31 cellular contexts compared by ENCODE assay signal in the genomic region with DNA sequence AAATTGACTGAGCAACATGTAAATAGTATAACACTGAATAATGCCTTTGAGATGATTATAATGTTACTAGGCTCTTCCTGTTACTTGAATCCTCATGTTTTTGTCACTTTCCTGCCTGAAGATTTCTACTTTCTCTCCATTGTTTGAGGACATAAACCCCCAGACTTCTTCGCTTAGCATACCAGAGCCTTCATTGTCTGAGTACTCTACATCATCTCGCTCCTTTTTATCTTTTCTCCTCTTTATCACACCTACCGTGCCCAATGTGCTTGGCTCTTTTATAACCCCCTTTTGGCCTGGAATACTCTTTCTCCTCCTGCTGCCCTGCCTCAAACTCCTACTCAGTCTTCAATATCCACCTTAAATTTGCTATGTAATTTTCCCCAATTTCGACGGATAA.
"Had no signal": no experiment of that assay in that cellular context is flagged by ENCODE, and none has a peak within 500 bp of the region (broad histone marks: within the 10 kb centered on the region; RNA-seq: fewer than 3 reads in every experiment).

No MANE protein-coding gene starts in this region.

- H3K4me1 ChIP-seq: esophagus squamous epithelium, suprapubic skin, tibial artery, upper lobe of right lung had no signal

- H3K36me3 ChIP-seq: esophagus squamous epithelium, suprapubic skin, tibial artery, upper lobe of right lung, WERI-Rb-1 had no signal

- H3K36me3 Mint-ChIP-seq: activated naive CD4-positive, alpha-beta T cell treated with anti-CD3 and anti-CD28 coated beads, Interleukin-2, amount 50 U/mL, for 24 hours; immature natural killer cell; naive thymus-derived CD8-positive, alpha-beta T cell; stimulated activated naive B cell treated with anti-CD40 and anti-IgM and Interleukin-4, amounts not matched to agents 10 μg/mL and 1 μg/mL and 100 μg/mL, for 72 hours had no signal

- H3K9me3 ChIP-seq: esophagus squamous epithelium, suprapubic skin, tibial artery, upper lobe of right lung had no signal

- H3K4me3 ChIP-seq: esophagus squamous epithelium, suprapubic skin, tibial artery, upper lobe of right lung had no signal

- H3K27ac ChIP-seq: epithelial cell of prostate, esophagus squamous epithelium, suprapubic skin, tibial artery, upper lobe of right lung, WERI-Rb-1 had no signal

- ATAC-seq: activated naive CD8-positive, alpha-beta T cell treated with anti-CD3 and anti-CD28 coated beads, Interleukin-2, amount 50 U/mL, for 24 hours; activated T-cell treated with anti-CD3 and anti-CD28 coated beads, Interleukin-2, amount 50 U/mL, for 4 hours; naive thymus-derived CD8-positive, alpha-beta T cell; right cardiac atrium; stimulated activated naive B cell treated with anti-CD40 and anti-IgM and Interleukin-4, amounts not matched to agents 10 μg/mL and 1 μg/mL and 100 μg/mL, for 72 hours; T-helper 17 cell had no signal

- DNase-seq: activated CD4-positive, alpha-beta memory T cell treated with anti-CD3 and anti-CD28 coated beads, Interleukin-2, amount 10 ng/mL, durations not matched to agents 7 days and 5 days; activated CD4-positive, alpha-beta T cell treated with anti-CD3 and anti-CD28 coated beads, Interleukin-2, amount 10 ng/mL, durations not matched to agents 24 days and 14 days; activated CD4-positive, CD25-positive, alpha-beta regulatory T cell treated with anti-CD3 and anti-CD28 coated beads, Interleukin-2, amount 50 U/mL, for 72 hours; activated CD8-positive, alpha-beta memory T cell treated with anti-CD3 and anti-CD28 coated beads, Interleukin-2, amount 50 U/mL, for 48 hours; activated naive CD8-positive, alpha-beta T cell treated with anti-CD3 and anti-CD28 coated beads, Interleukin-2, amount 50 U/mL, for 24 hours; activated T-cell treated with anti-CD3 and anti-CD28 coated beads, Interleukin-2, amount 50 U/mL, for 4 hours; amygdala; caudate nucleus; dermis blood vessel endothelial cell; effector CD4-positive, alpha-beta T cell; esophagus squamous epithelium; foreskin melanocyte; immature natural killer cell; kidney; midbrain; naive thymus-derived CD8-positive, alpha-beta T cell; right cardiac atrium; stimulated activated CD4-positive, alpha-beta T cell treated with anti-CD3 and anti-CD28 coated beads, Interleukin-15, amount 100 ng/mL, for 24 hours; stimulated activated CD4-positive, alpha-beta T cell treated with anti-CD3 and anti-CD28 coated beads, Interleukin-2, amount 100 ng/mL, for 24 hours; stimulated activated naive B cell treated with anti-CD40 and anti-IgM and Interleukin-4, amounts not matched to agents 10 μg/mL and 1 μg/mL and 100 μg/mL, for 72 hours; T-helper 17 cell; T1000; tibial artery; upper lobe of right lung; WERI-Rb-1 had no signal

- H3K4me3 Mint-ChIP-seq: activated CD4-positive, alpha-beta memory T cell treated with anti-CD3 and anti-CD28 coated beads, Interleukin-2, amount 10 ng/mL, durations not matched to agents 7 days and 5 days; activated CD4-positive, alpha-beta T cell treated with anti-CD3 and anti-CD28 coated beads, Interleukin-2, amount 10 ng/mL, durations not matched to agents 24 days and 14 days; activated naive CD4-positive, alpha-beta T cell treated with anti-CD3 and anti-CD28 coated beads, Interleukin-2, amount 50 U/mL, for 24 hours; activated naive CD8-positive, alpha-beta T cell treated with anti-CD3 and anti-CD28 coated beads, Interleukin-2, amount 50 U/mL, for 24 hours; activated T-cell treated with anti-CD3 and anti-CD28 coated beads, Interleukin-2, amount 50 U/mL, for 4 hours; immature natural killer cell; naive thymus-derived CD8-positive, alpha-beta T cell; neural crest cell; stimulated activated naive B cell treated with anti-CD40 and anti-IgM and Interleukin-4, amounts not matched to agents 10 μg/mL and 1 μg/mL and 100 μg/mL, for 72 hours; T-helper 17 cell had no signal

- H3K27me3 Mint-ChIP-seq: activated CD4-positive, alpha-beta memory T cell treated with anti-CD3 and anti-CD28 coated beads, Interleukin-2, amount 10 ng/mL, durations not matched to agents 7 days and 5 days; activated CD4-positive, alpha-beta T cell treated with anti-CD3 and anti-CD28 coated beads, Interleukin-2, amount 10 ng/mL, durations not matched to agents 24 days and 14 days; activated naive CD4-positive, alpha-beta T cell treated with anti-CD3 and anti-CD28 coated beads, Interleukin-2, amount 50 U/mL, for 24 hours; activated naive CD8-positive, alpha-beta T cell treated with anti-CD3 and anti-CD28 coated beads, Interleukin-2, amount 50 U/mL, for 24 hours; naive thymus-derived CD8-positive, alpha-beta T cell; stimulated activated naive B cell treated with anti-CD40 and anti-IgM and Interleukin-4, amounts not matched to agents 10 μg/mL and 1 μg/mL and 100 μg/mL, for 72 hours; T-helper 17 cell had no signal

- H3K27ac Mint-ChIP-seq: activated CD4-positive, alpha-beta memory T cell treated with anti-CD3 and anti-CD28 coated beads, Interleukin-2, amount 10 ng/mL, durations not matched to agents 7 days and 5 days; activated CD4-positive, alpha-beta T cell treated with anti-CD3 and anti-CD28 coated beads, Interleukin-2, amount 10 ng/mL, durations not matched to agents 24 days and 14 days; activated naive CD4-positive, alpha-beta T cell treated with anti-CD3 and anti-CD28 coated beads, Interleukin-2, amount 50 U/mL, for 24 hours; activated naive CD8-positive, alpha-beta T cell treated with anti-CD3 and anti-CD28 coated beads, Interleukin-2, amount 50 U/mL, for 24 hours; activated T-helper 2 cell treated with anti-CD3 and anti-CD28 coated beads, Interferon-gamma antibody, Interleukin-2, Interleukin-4, amounts not matched to agents 10 μg/mL and 5 μg/mL and 100 μg/mL, durations not matched to agents 14 hours and 24 hours and 36 hours; immature natural killer cell; stimulated activated naive B cell treated with anti-CD40 and anti-IgM and Interleukin-4, amounts not matched to agents 10 μg/mL and 1 μg/mL and 100 μg/mL, for 72 hours had no signal

- FAIRE-seq: endometrium, kidney had no signal

- H3K4me1 Mint-ChIP-seq: activated naive CD8-positive, alpha-beta T cell treated with anti-CD3 and anti-CD28 coated beads, Interleukin-2, amount 50 U/mL, for 24 hours; immature natural killer cell had no signal

- H3K9me3 Mint-ChIP-seq: activated CD4-positive, alpha-beta memory T cell treated with anti-CD3 and anti-CD28 coated beads, Interleukin-2, amount 10 ng/mL, durations not matched to agents 7 days and 5 days; activated CD4-positive, alpha-beta T cell treated with anti-CD3 and anti-CD28 coated beads, Interleukin-2, amount 10 ng/mL, durations not matched to agents 24 days and 14 days; activated naive CD4-positive, alpha-beta T cell treated with anti-CD3 and anti-CD28 coated beads, Interleukin-2, amount 50 U/mL, for 24 hours; activated naive CD8-positive, alpha-beta T cell treated with anti-CD3 and anti-CD28 coated beads, Interleukin-2, amount 50 U/mL, for 24 hours; activated T-cell treated with anti-CD3 and anti-CD28 coated beads, Interleukin-2, amount 50 U/mL, for 4 hours; activated T-helper 2 cell treated with anti-CD3 and anti-CD28 coated beads, Interferon-gamma antibody, Interleukin-2, Interleukin-4, amounts not matched to agents 10 μg/mL and 5 μg/mL and 100 μg/mL, durations not matched to agents 14 hours and 24 hours and 36 hours; immature natural killer cell; naive thymus-derived CD8-positive, alpha-beta T cell; neural crest cell; stimulated activated naive B cell treated with anti-CD40 and anti-IgM and Interleukin-4, amounts not matched to agents 10 μg/mL and 1 μg/mL and 100 μg/mL, for 72 hours had no signal

- H3K27me3 ChIP-seq: esophagus squamous epithelium, suprapubic skin, tibial artery, upper lobe of right lung had no signal
